In genomic region chr11:65399249-65399648, GRCh38 we compare ENCODE assay signal across 1 cellular context.
TF ChIP-seq lines count a peak whose summit lies in the region.

No MANE protein-coding gene starts in this region.

TF ChIP-seq in H1, 55 proteins besides CTCF, POLR2A, EP300 and RAD21:
- no peak for TF ChIP-seq USF2 (IDR thresholded peaks at IDR 0.05; ENCODE audit: low read length)
- no peak for TF ChIP-seq JUND (IDR thresholded peaks at IDR 0.05; ENCODE audit: low read length)
- TF ChIP-seq CBX5 (IDR thresholded peaks at IDR 0.05; ENCODE audit: low read depth, low read length), result no peak
- no peak for TF ChIP-seq YY1 (IDR thresholded peaks at IDR 0.05; ENCODE audit: low read depth, low read length)
- no peak for TF ChIP-seq SP4 (IDR thresholded peaks at IDR 0.05; ENCODE audit: low read length)
- no peak for TF ChIP-seq CREB1 (IDR thresholded peaks at IDR 0.05)
- no peak for TF ChIP-seq CHD2 (IDR thresholded peaks at IDR 0.05; ENCODE audit: low read length)
- TF ChIP-seq CHD7 (IDR thresholded peaks at IDR 0.05; ENCODE audit: insufficient replicate concordance, low read length), result no peak
- TF ChIP-seq TEAD4 (IDR thresholded peaks at IDR 0.05; ENCODE audit: low read depth, low read length), result no peak
- TF ChIP-seq BCL11A (IDR thresholded peaks at IDR 0.05; ENCODE audit: low read depth in 2 of 2, low read length in 2 of 2), result no peak
- TF ChIP-seq KDM5A (IDR thresholded peaks at IDR 0.05; ENCODE audit: low read length), result no peak
- TF ChIP-seq SRF (IDR thresholded peaks at IDR 0.05; ENCODE audit: low read depth, low read length), result no peak
- no peak for TF ChIP-seq POLR2AphosphoS5 (IDR thresholded peaks at IDR 0.05; ENCODE audit: low read depth, low read length)
- TF ChIP-seq POU5F1 (IDR thresholded peaks at IDR 0.05; ENCODE audit: low read depth, low read length), result no peak
